ENCODE assay signal across 26 cellular contexts in genomic region chr17:4610162-4610561, GRCh38. TPM values are rescaled to one million over a fixed set of nuclear protein-coding genes. Genes with fewer than 3 reads are reported as not detected.
DNase-seq lines count a peak whose midpoint lies in the region; ATAC-seq, FAIRE-seq and TF ChIP-seq lines count a peak whose summit lies in the region.
"Had no signal": no experiment of that assay in that cellular context is flagged by ENCODE, and none has a peak within 500 bp of the region (broad histone marks: within the 10 kb centered on the region; RNA-seq: fewer than 3 reads in every experiment).

No MANE protein-coding gene starts in this region.

- H3K36me3 ChIP-seq in left lung (no peaks in the 10 kb centered on the region), osteoblast (ENCODE audit: insufficient read depth, low read length) (no peaks in the 10 kb centered on the region), smooth muscle cell (ENCODE audit: low read depth) (no peaks in the 10 kb centered on the region)
- H3K36me3 ChIP-seq: BLaER1 treated with 17β-estradiol and CSF1 and Interleukin-3, amounts not matched to agents 10 nM and 100 nM had no signal

- H3K27ac ChIP-seq in left lung (peak overlapping the region in 1 of 2 donors; percentile 8), osteoblast (ENCODE audit: low read depth, low read length) (no peak overlapping the region), smooth muscle cell (ENCODE audit: low read depth) (no peak overlapping the region)
- H3K27ac ChIP-seq: BLaER1 treated with 17β-estradiol and CSF1 and Interleukin-3, amounts not matched to agents 10 nM and 100 nM; HL-60 had no signal

- no peak for TF ChIP-seq POLR2A in GM12891 (IDR thresholded peaks at IDR 0.05; ENCODE audit: low read depth, low read length)

- peaks cover 8 to 20% of the 10 kb centered on the region in 2 donors for H3K4me1 ChIP-seq in left lung
- H3K4me1 ChIP-seq in osteoblast (ENCODE audit: insufficient read depth, low read length): peaks cover 8% of the 10 kb centered on the region
- H3K4me1 ChIP-seq in smooth muscle cell (ENCODE audit: low read depth): peaks cover 8% of the 10 kb centered on the region

- 74% methylated on average over 5 of the region's 5 CpGs for WGBS in smooth muscle cell (ENCODE audit: low lambda C conversion rate)

- DNase-seq in LoVo (ENCODE audit: low spot score) (peak; percentile 36), left lung (no peak), osteoblast (ENCODE audit: insufficient read length, low spot score, missing footprints) (peak; percentile 59), smooth muscle cell (lab: John Stamatoyannopoulos, UW; ENCODE audit: unreplicated experiment) (no peak), GM12891 (ENCODE audit: insufficient read length, low spot score) (no peak)
- DNase-seq: CD8-positive, alpha-beta memory T cell; DMS79 treated with DMSO at 0.1 percent for 48 hours; IMR-90; NCI-H1048; NCI-H1436; NCI-H2029; NCI-H524; NCI-H82; OCI-M1; SHP77 had no signal

- intact Hi-C loops in left lung (cut with DNase I): no loop called here

- H3K4me2 ChIP-seq in osteoblast (ENCODE audit: insufficient read depth, low read length): no peak overlapping the region
- H3K4me2 ChIP-seq in smooth muscle cell: no peak overlapping the region
- H3K4me2 ChIP-seq: BLaER1 treated with 17β-estradiol and CSF1 and Interleukin-3, amounts not matched to agents 10 nM and 100 nM had no signal

- ATAC-seq in left lung: peak; percentile 61
- no peak for ATAC-seq in HG02981 (IDR thresholded peaks at IDR 0.05; ENCODE audit: unreplicated experiment)
- no peak for ATAC-seq in HG02938 (IDR thresholded peaks at IDR 0.05; ENCODE audit: unreplicated experiment)
- no peak for ATAC-seq in GM21619 (IDR thresholded peaks at IDR 0.05; ENCODE audit: unreplicated experiment)

- H2AFZ ChIP-seq in osteoblast (ENCODE audit: low read length): no peak overlapping the region
- H2AFZ ChIP-seq in smooth muscle cell (ENCODE audit: low read depth): no peak overlapping the region

- H3K79me2 ChIP-seq in osteoblast (ENCODE audit: insufficient read depth, low read length) (no peaks in the 10 kb centered on the region), smooth muscle cell (ENCODE audit: low read depth) (no peaks in the 10 kb centered on the region)

- TF ChIP-seq CTCF in left lung (IDR thresholded peaks at IDR 0.05) (no peak), osteoblast (IDR thresholded peaks at IDR 0.05; ENCODE audit: extremely low read depth, low read depth, low read length) (no peak), smooth muscle cell (IDR thresholded peaks at IDR 0.05; ENCODE audit: borderline replicate concordance, insufficient read depth, poor library complexity, severe bottlenecking) (no peak)

- no peaks in the 10 kb centered on the region for H3K27me3 ChIP-seq in left lung
- H3K27me3 ChIP-seq in osteoblast (ENCODE audit: insufficient read depth, low read length): peaks cover 23% of the 10 kb centered on the region
- H3K27me3 ChIP-seq in smooth muscle cell (ENCODE audit: low read depth): no peaks in the 10 kb centered on the region
- H3K27me3 ChIP-seq: BLaER1 treated with 17β-estradiol and CSF1 and Interleukin-3, amounts not matched to agents 10 nM and 100 nM had no signal

- H3K9ac ChIP-seq in smooth muscle cell (ENCODE audit: low read depth): no peak overlapping the region
- H3K9ac ChIP-seq: BLaER1 treated with 17β-estradiol and CSF1 and Interleukin-3, amounts not matched to agents 10 nM and 100 nM had no signal

- FAIRE-seq in GM12891 (lab: Jason Lieb, UNC): no peak
- FAIRE-seq: D721Med had no signal

- H3K9me3 ChIP-seq in left lung (no peaks in the 10 kb centered on the region), osteoblast (ENCODE audit: low read depth, low read length) (no peaks in the 10 kb centered on the region), smooth muscle cell (replicated peaks; ENCODE audit: low read depth) (no peaks in the 10 kb centered on the region)
- H3K9me3 ChIP-seq: BLaER1 treated with 17β-estradiol and CSF1 and Interleukin-3, amounts not matched to agents 10 nM and 100 nM had no signal

- H3K4me3 ChIP-seq in left lung (no peak overlapping the region), osteoblast (ENCODE audit: insufficient read depth, low read length) (no peak overlapping the region), smooth muscle cell (peak overlapping the region; percentile 24)
- H3K4me3 ChIP-seq: BLaER1 treated with 17β-estradiol and CSF1 and Interleukin-3, amounts not matched to agents 10 nM and 100 nM; SK-N-MC had no signal

- no peaks in the 10 kb centered on the region for H3F3A ChIP-seq in smooth muscle cell (ENCODE audit: low read depth)

- H4K20me1 ChIP-seq in osteoblast (ENCODE audit: insufficient read depth, low read length) (no peaks in the 10 kb centered on the region), smooth muscle cell (ENCODE audit: low read depth) (no peaks in the 10 kb centered on the region)
- H4K20me1 ChIP-seq: BLaER1 treated with 17β-estradiol and CSF1 and Interleukin-3, amounts not matched to agents 10 nM and 100 nM had no signal

TF ChIP-seq in GM12891, 5 proteins besides CTCF, POLR2A, EP300 and RAD21:
- TF ChIP-seq PAX5 (IDR thresholded peaks at IDR 0.05; ENCODE audit: insufficient read depth, low read length, severe bottlenecking) (no peak), POU2F2 (IDR thresholded peaks at IDR 0.05; ENCODE audit: low read depth, low read length) (no peak), POLR2AphosphoS5 (IDR thresholded peaks at IDR 0.05; ENCODE audit: low read depth, low read length) (no peak), SPI1 (IDR thresholded peaks at IDR 0.05; ENCODE audit: low read depth, low read length) (no peak), TAF1 (IDR thresholded peaks at IDR 0.05; ENCODE audit: low read depth, low read length) (no peak)

RNA-seq across cellular contexts. Expression of gene SMTNL2, which starts 25.8 kb away (rescaled TPM):
- total RNA-seq in left lung (1 to 10 TPM; 5.5 to 5.7 TPM), osteoblast (not detected in 2 replicates), smooth muscle cell (5.0 and 5.1 TPM in 2 replicates)
- polyA plus RNA-seq in smooth muscle cell: 8.3 and 14.8 TPM in 2 replicates
- not detected for polyA plus RNA-seq in GM12891 (2012; ENCODE audit: low read depth, missing spikeins)
- total RNA-seq: CD8-positive, alpha-beta memory T cell; G401; HT1080; IMR-90; MCF 10A had no signal
- polyA plus RNA-seq: CD8-positive, alpha-beta memory T cell; IMR-90 had no signal

RNA-seq across cellular contexts. Expression of gene ALOX15, which starts 31.3 kb away (rescaled TPM):
- 1 to 10 TPM in 1 of 2 donors, under 1 TPM in 1; 0.15 to 4.8 TPM for total RNA-seq in left lung
- not detected in 2 replicates for total RNA-seq in osteoblast
- not detected in 2 replicates for total RNA-seq in smooth muscle cell
- 0.32 TPM in 1 of 2 replicates, not detected in the other for polyA plus RNA-seq in smooth muscle cell
- 0.24 TPM for polyA plus RNA-seq in GM12891 (2012; ENCODE audit: low read depth, missing spikeins)
- total RNA-seq: CD8-positive, alpha-beta memory T cell; H4; HT1080; IMR-90; MCF 10A had no signal
- polyA plus RNA-seq: CD8-positive, alpha-beta memory T cell; IMR-90 had no signal

RNA-seq across cellular contexts. Expression of gene GGT6, which starts 49.8 kb away (rescaled TPM):
- 10 to 100 TPM in 1 of 2 donors, 1 to 10 TPM in 1; 1.8 to 17.4 TPM for total RNA-seq in left lung
- not detected in 2 replicates for total RNA-seq in osteoblast
- total RNA-seq in smooth muscle cell: 0.27 and 0.76 TPM in 2 replicates
- polyA plus RNA-seq in smooth muscle cell: not detected in 2 replicates
- polyA plus RNA-seq in GM12891 (2012; ENCODE audit: low read depth, missing spikeins): not detected
- total RNA-seq: CD8-positive, alpha-beta memory T cell; G401; H4; HT1080; IMR-90; MCF 10A had no signal
- polyA plus RNA-seq: CD8-positive, alpha-beta memory T cell; IMR-90 had no signal

RNA-seq across cellular contexts. Expression of gene MYBBP1A, which starts 55.0 kb away (rescaled TPM):
- 10 to 100 TPM; 34.7 to 53.8 TPM for total RNA-seq in left lung
- total RNA-seq in osteoblast: 47.1 and 49.2 TPM in 2 replicates
- 14.3 and 18.1 TPM in 2 replicates for total RNA-seq in smooth muscle cell
- 28.1 and 33.5 TPM in 2 replicates for polyA plus RNA-seq in smooth muscle cell
- 41.7 TPM for polyA plus RNA-seq in GM12891 (2012; ENCODE audit: low read depth, missing spikeins)

Comparison
In these comparisons a context has a peak if more than half of its experiments do, and no peak if none do; other contexts are left out.
1. DNase-seq: peak in LoVo (single experiment) and osteoblast (single experiment); none in left lung (0 of 2), smooth muscle cell (single experiment) and GM12891 (single experiment).